10 cellular contexts compared by ENCODE assay signal in genomic region chr11:120079750-120080610, GRCh38. TPM values are rescaled to one million over a fixed set of nuclear protein-coding genes. Genes with fewer than 3 reads are reported as not detected.
DNase-seq lines count a peak whose midpoint lies in the region; ATAC-seq and TF ChIP-seq lines count a peak whose summit lies in the region.
"Had no signal": no experiment of that assay in that cellular context is flagged by ENCODE, and none has a peak within 500 bp of the region (broad histone marks: within the 10 kb centered on the region; RNA-seq: fewer than 3 reads in every experiment).

No MANE protein-coding gene starts in this region.

- TF ChIP-seq CTCF in Panc1 (IDR thresholded peaks at IDR 0.05) (peak; percentile 27; the same call in 1 of the 2 replicates), foreskin keratinocyte (conservative IDR thresholded peaks at IDR 0.05) (peak; percentile 59)

- intact Hi-C loops in Panc1 (cut with micrococcal nuclease; ENCODE audit: unreplicated experiment), result no loop called here

- BruUV-seq in Panc1 (replicated peaks; lab: Mats Ljungman, UMichigan), result no TSS peak

- peak; percentile 15 for DNase-seq in NCI-H1105 treated with DMSO at 0.1 percent for 48 hours (lab: John Stamatoyannopoulos, UW)
- DNase-seq in NCI-H1105 (lab: John Stamatoyannopoulos, UW), result no peak
- DNase-seq in Panc1 (ENCODE audit: low read depth, low spot score), result no peak
- DNase-seq in foreskin keratinocyte, result no peak
- peak in 2 of 3 donors; percentile 3 to 5 for DNase-seq in stimulated activated CD4-positive, alpha-beta T cell treated with anti-CD3 and anti-CD28 coated beads, TNF-alpha, amount 100 ng/mL, for 48 hours (ENCODE audit: low read depth in 3 of 3)
- no peak for DNase-seq in NCI-H1436 treated with DMSO at 0.1 percent for 48 hours (lab: John Stamatoyannopoulos, UW)
- no peak for DNase-seq in NCI-H82 (lab: John Stamatoyannopoulos, UW)
- DNase-seq: ACHN had no signal

- no peaks in the 10 kb centered on the region for H3K36me3 ChIP-seq in Panc1 (ENCODE audit: control insufficient read depth, insufficient read depth, low read length)

- no peak for ATAC-seq in Panc1
- no peak for ATAC-seq in foreskin keratinocyte
- no peak for ATAC-seq in HG03280 (IDR thresholded peaks at IDR 0.05; ENCODE audit: unreplicated experiment)

- POLR2A ChIA-PET in Panc1 (lab: Charles Lee), result no interaction called here

- H3K4me3 ChIP-seq in Panc1 (ENCODE audit: low read depth in 2 of 2, low read length in 2 of 2), result no peak overlapping the region

- peaks cover 9% of the 10 kb centered on the region for H3K9me3 ChIP-seq in Panc1 (ENCODE audit: control insufficient read depth, insufficient read depth, low read depth, low read length)

- CTCF ChIA-PET in Panc1 (lab: Charles Lee), result no interaction called here

- H3K4me1 ChIP-seq in Panc1 (ENCODE audit: control insufficient read depth, insufficient read depth, low read length) (no peaks in the 10 kb centered on the region), foreskin keratinocyte (no peaks in the 10 kb centered on the region)

- H3K27ac ChIP-seq in Panc1 (ENCODE audit: low read length) (no peak overlapping the region), foreskin keratinocyte (no peak overlapping the region)

- 0 out of 2 replicates have a peak, but pooled peaks cover 3% of the 10 kb centered on the region for H3K27me3 ChIP-seq in Panc1 (ENCODE audit: control insufficient read depth, insufficient read depth, low read length)
- H3K27me3 ChIP-seq in foreskin keratinocyte, result peaks cover 14% of the 10 kb centered on the region

- in situ Hi-C loops in Panc1 (cut with HindIII; ENCODE audit: low pct_unique_long_range_greater_than_20kb, low sequenced_read_pairs), result no loop called here

RNA-seq across cellular contexts. Expression of gene TRIM29, which starts 57.9 kb away (rescaled TPM):
- total RNA-seq in Panc1 (2021; ENCODE audit: unreplicated experiment) (0.64 TPM), foreskin keratinocyte (177 and 190 TPM in 2 replicates)
- 1.1 TPM for polyA plus RNA-seq in Panc1 (2012; ENCODE audit: insufficient read length)
- 211 and 233 TPM in 2 replicates for polyA plus RNA-seq in foreskin keratinocyte
- total RNA-seq: myocyte had no signal

Comparison
In these comparisons a context has a peak if more than half of its experiments do, and no peak if none do; other contexts are left out.
1. DNase-seq: peak in NCI-H1105 treated with DMSO at 0.1 percent for 48 hours (single experiment) and stimulated activated CD4-positive, alpha-beta T cell treated with anti-CD3 and anti-CD28 coated beads, TNF-alpha, amount 100 ng/mL, for 48 hours (2 of 3); none in NCI-H1105 (single experiment), Panc1 (single experiment), foreskin keratinocyte (0 of 2), NCI-H1436 treated with DMSO at 0.1 percent for 48 hours (single experiment) and NCI-H82 (single experiment).
2. RNA of gene TRIM29, which starts 57.9 kb away (total RNA-seq): 177 to 190 TPM in foreskin keratinocyte; 0.64 TPM in Panc1 (single experiment); every median in the first group is over 100 times any median in the second.